ENCODE assay signal across 1 cellular context in genomic region chr1:23704834-23705495, GRCh38.
TF ChIP-seq lines count a peak whose summit lies in the region.

No MANE protein-coding gene starts in this region.

TF ChIP-seq in WTC11, 78 proteins besides CTCF, POLR2A, EP300 and RAD21 (continued from another document):
- no peak for TF ChIP-seq ZNF512 (CRISPR knock-in tag; IDR thresholded peaks at IDR 0.05; ENCODE audit: borderline replicate concordance)
